Comparison of ENCODE assay signal across 16 cellular contexts in the genomic region with DNA sequence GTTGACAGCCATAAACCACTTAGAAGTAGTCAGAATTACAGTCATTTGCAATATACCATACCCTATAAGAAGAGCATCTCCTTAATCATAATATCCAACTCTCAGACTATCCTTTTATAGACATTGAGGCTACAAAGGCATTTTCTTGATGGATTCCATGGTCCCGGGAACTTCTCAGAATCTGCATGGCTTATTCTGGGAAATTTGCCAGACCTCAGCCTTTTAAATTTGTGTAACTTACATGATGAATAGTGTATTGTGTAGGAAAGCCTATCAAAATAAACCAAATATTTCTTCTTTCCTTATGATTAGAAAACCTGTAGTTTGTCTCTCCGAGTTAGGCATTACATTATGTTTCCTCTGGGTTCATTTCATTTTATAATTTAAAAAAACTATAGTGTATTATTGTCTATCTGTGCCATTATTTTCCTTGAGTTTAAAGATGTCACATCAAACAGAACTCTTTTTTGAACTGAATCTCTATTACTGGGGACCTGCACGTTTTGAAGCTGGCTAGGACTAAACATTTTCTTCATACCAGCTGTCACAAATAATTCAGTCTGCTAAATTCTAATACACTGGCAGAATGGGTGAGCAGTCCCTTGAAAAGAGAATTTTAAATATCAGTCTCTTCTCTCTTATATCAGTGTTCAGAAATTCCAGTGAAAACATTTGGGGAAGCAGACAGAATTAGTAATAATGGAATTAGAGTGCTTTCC.
A peak's percentile ranks its signal among the peaks of the same experiment; 100 is the strongest.
DNase-seq lines count a peak whose midpoint lies in the region; ATAC-seq, FAIRE-seq and TF ChIP-seq lines count a peak whose summit lies in the region.
"Had no signal": no experiment of that assay in that cellular context is flagged by ENCODE, and none has a peak within 500 bp of the region (broad histone marks: within the 10 kb centered on the region; RNA-seq: fewer than 3 reads in every experiment).

No MANE protein-coding gene starts in this region.

- H3K9ac ChIP-seq in astrocyte (ENCODE audit: low read length) (no peak overlapping the region), stomach smooth muscle (ENCODE audit: low read length in 2 of 2) (peak overlapping the region in 1 of 2 donors; percentile 25)

- DNase-seq in HFFc6 (peak; percentile 52), astrocyte (ENCODE audit: low read depth) (peak; percentile 92), RCC 7860 (ENCODE audit: low spot score) (no peak), G401 (ENCODE audit: low spot score) (no peak)
- DNase-seq: activated naive CD4-positive, alpha-beta T cell treated with anti-CD3 and anti-CD28 coated beads for 36 hours; cortex of kidney; left ventricle myocardium superior; NCI-H1436 treated with DMSO at 0.1 percent for 48 hours; NCI-H524 treated with DMSO at 0.1 percent for 48 hours had no signal

- TF ChIP-seq EP300 in gastroesophageal sphincter (IDR thresholded peaks at IDR 0.05): no peak

- H3K4me3 ChIP-seq in astrocyte (ENCODE audit: insufficient read depth, low read depth, low read length): no peak overlapping the region
- no peak overlapping the region for H3K4me3 ChIP-seq in gastroesophageal sphincter
- no peak overlapping the region for H3K4me3 ChIP-seq in stomach smooth muscle (ENCODE audit: low read length in 2 of 2)
- H3K4me3 ChIP-seq: GM12878 had no signal

- H3K4me1 Mint-ChIP-seq in HFFc6 (ENCODE audit: low read depth) (peaks cover 15% of the 10 kb centered on the region; the same call in 1 of the 2 replicates), astrocyte (ENCODE audit: low read depth, unreplicated experiment) (peaks cover 24% of the 10 kb centered on the region)

- ATAC-seq in gastroesophageal sphincter: no peak
- ATAC-seq in HG02840 (IDR thresholded peaks at IDR 0.05; ENCODE audit: low FRiP score, unreplicated experiment): no peak
- ATAC-seq: GM12878, left ventricle myocardium superior had no signal

- H3K27me3 Mint-ChIP-seq in HFFc6 (ENCODE audit: insufficient read depth): peaks cover 7% of the 10 kb centered on the region
- H3K27me3 Mint-ChIP-seq in astrocyte (ENCODE audit: low read depth, unreplicated experiment): peaks cover under 1% of the 10 kb centered on the region

- H3K27me3 ChIP-seq in astrocyte (ENCODE audit: insufficient read depth, low read length) (peaks cover 12% of the 10 kb centered on the region), gastroesophageal sphincter (no peaks in the 10 kb centered on the region), stomach smooth muscle (ENCODE audit: control insufficient read depth in 1 of 2, insufficient read depth in 2 of 2, low read length in 2 of 2) (no peaks in the 10 kb centered on the region)

- no peak overlapping the region for H2AFZ ChIP-seq in astrocyte (ENCODE audit: low read depth, low read length)

- H3K27ac ChIP-seq in astrocyte (ENCODE audit: low read depth, low read length): no peak overlapping the region
- peak overlapping the region in 3 of 4 donors; percentile 27 to 36 (median 31) for H3K27ac ChIP-seq in gastroesophageal sphincter
- peak overlapping the region; percentile 83 for H3K27ac ChIP-seq in stomach smooth muscle (ENCODE audit: low read length)
- H3K27ac ChIP-seq: RWPE1 had no signal

- 8 to 9% methylated on average over 2 to 3 of the region's 3 CpGs for WGBS in gastroesophageal sphincter (ENCODE audit: low coverage in 1 of 2), 2 donors

- H4K20me1 ChIP-seq in astrocyte (ENCODE audit: insufficient read depth, low read length): no peaks in the 10 kb centered on the region

- H3K27ac Mint-ChIP-seq in HFFc6 (no peak overlapping the region), astrocyte (ENCODE audit: unreplicated experiment) (peak overlapping the region; percentile 6)
- H3K27ac Mint-ChIP-seq: activated naive CD4-positive, alpha-beta T cell treated with anti-CD3 and anti-CD28 coated beads for 36 hours had no signal

- TF ChIP-seq POLR2A in gastroesophageal sphincter (IDR thresholded peaks at IDR 0.05): no peak

- no peaks in the 10 kb centered on the region for H3K36me3 Mint-ChIP-seq in HFFc6 (ENCODE audit: low read depth)
- H3K36me3 Mint-ChIP-seq in astrocyte (ENCODE audit: low read depth, unreplicated experiment): peaks cover 6% of the 10 kb centered on the region

- H3K4me1 ChIP-seq in astrocyte (ENCODE audit: insufficient read depth, low read length) (peaks cover 14% of the 10 kb centered on the region), gastroesophageal sphincter (peaks cover 0 to 19% (median 0%) of the 10 kb centered on the region in 3 donors), stomach smooth muscle (ENCODE audit: control insufficient read depth, insufficient read depth, low read length) (peaks cover 14% of the 10 kb centered on the region)

- no peak for TF ChIP-seq CTCF in HFFc6 (IDR thresholded peaks at IDR 0.05)
- TF ChIP-seq CTCF in astrocyte (IDR thresholded peaks at IDR 0.05; ENCODE audit: insufficient read depth, low read depth, low read length): no peak
- no peak for TF ChIP-seq CTCF in gastroesophageal sphincter (IDR thresholded peaks at IDR 0.05)

- no peaks in the 10 kb centered on the region for H3K36me3 ChIP-seq in astrocyte (ENCODE audit: insufficient read depth, low read length)
- no peaks in the 10 kb centered on the region for H3K36me3 ChIP-seq in gastroesophageal sphincter
- H3K36me3 ChIP-seq in stomach smooth muscle (ENCODE audit: control insufficient read depth in 2 of 2, insufficient read depth in 2 of 2, low read length in 2 of 2): no peaks in the 10 kb centered on the region

- in situ Hi-C loops in G401 (cut with HindIII; ENCODE audit: low sequenced_read_pairs): no loop called here

- peak overlapping the region; percentile 34 for H3K4me2 ChIP-seq in astrocyte (ENCODE audit: low read length)

- no peak for FAIRE-seq in astrocyte (lab: Jason Lieb, UNC)
- no peak for FAIRE-seq in RCC 7860 (lab: Jason Lieb, UNC)
- FAIRE-seq: GM12878, H1, TTC549 had no signal

- H3K9me3 ChIP-seq in astrocyte (ENCODE audit: insufficient read depth, low read depth, low read length): peaks cover 4% of the 10 kb centered on the region
- peaks cover 0 to 25% (median 0%) of the 10 kb centered on the region in 3 donors for H3K9me3 ChIP-seq in gastroesophageal sphincter
- H3K9me3 ChIP-seq in stomach smooth muscle (ENCODE audit: control insufficient read depth in 2 of 2, low read length in 2 of 2): peaks cover 2 to 18% of the 10 kb centered on the region in 2 donors

- H3K9me3 Mint-ChIP-seq in HFFc6: no peaks in the 10 kb centered on the region; the same call in 1 of the 2 replicates
- peaks cover 8% of the 10 kb centered on the region for H3K9me3 Mint-ChIP-seq in astrocyte (ENCODE audit: unreplicated experiment)

- H3K4me3 Mint-ChIP-seq in HFFc6 (no peak overlapping the region), astrocyte (ENCODE audit: unreplicated experiment) (no peak overlapping the region)
- H3K4me3 Mint-ChIP-seq: activated naive CD4-positive, alpha-beta T cell treated with anti-CD3 and anti-CD28 coated beads for 36 hours had no signal

- H3K79me2 ChIP-seq in astrocyte (ENCODE audit: insufficient read depth, low read length): no peaks in the 10 kb centered on the region

Comparison
In these comparisons a context has a peak if more than half of its experiments do, and no peak if none do; other contexts are left out.
1. DNase-seq: peak in HFFc6 (single experiment) and astrocyte (single experiment); none in RCC 7860 (single experiment) and G401 (single experiment).